In genomic region chr1:109361649-109362048, GRCh38 we compare ENCODE assay signal across 24 cellular contexts. TPM values are rescaled to one million over a fixed set of nuclear protein-coding genes. Genes with fewer than 3 reads are reported as not detected.
A peak's percentile ranks its signal among the peaks of the same experiment; 100 is the strongest.
DNase-seq lines count a peak whose midpoint lies in the region; ATAC-seq, FAIRE-seq and TF ChIP-seq lines count a peak whose summit lies in the region.
"Had no signal": no experiment of that assay in that cellular context is flagged by ENCODE, and none has a peak within 500 bp of the region (broad histone marks: within the 10 kb centered on the region; RNA-seq: fewer than 3 reads in every experiment).

No MANE protein-coding gene starts in this region.

- in situ Hi-C loops in GM23248 (cut with MboI) = no loop called here
- in situ Hi-C loops in mammary epithelial cell (cut with MboI; ENCODE audit: low sequenced_read_pairs in 2 of 2) = no loop called here

- no TSS peak for BruUV-seq in mammary epithelial cell (replicated peaks; lab: Mats Ljungman, UMichigan)

- 0 out of 2 replicates have a peak, but pooled peaks cover 5% of the 10 kb centered on the region for H3F3A ChIP-seq in GM23248 (ENCODE audit: insufficient read depth)
- H3F3A ChIP-seq in MM.1S (ENCODE audit: insufficient read depth, low read length) = no peaks in the 10 kb centered on the region

- H3K36me3 ChIP-seq in ACC112 (ENCODE audit: insufficient read depth, low read length) (no peaks in the 10 kb centered on the region), GM23248 (ENCODE audit: low read depth) (no peaks in the 10 kb centered on the region), mammary epithelial cell (ENCODE audit: insufficient read depth, low read length) (no peaks in the 10 kb centered on the region), MM.1S (replicated peaks; ENCODE audit: insufficient read depth, low read length) (no peaks in the 10 kb centered on the region), pancreas (no peaks in the 10 kb centered on the region)
- H3K36me3 ChIP-seq: neural progenitor cell had no signal

- FAIRE-seq in pancreas (lab: Jason Lieb, UNC) = no peak
- FAIRE-seq: frontal cortex had no signal

- no peaks in the 10 kb centered on the region for H4K20me1 ChIP-seq in GM23248 (ENCODE audit: insufficient read depth)
- no peaks in the 10 kb centered on the region for H4K20me1 ChIP-seq in mammary epithelial cell (ENCODE audit: insufficient read depth, low read length)
- H4K20me1 ChIP-seq in MM.1S (ENCODE audit: insufficient read depth, low read length) = no peaks in the 10 kb centered on the region

- DNase-seq in GM23248 (peak; percentile 68), mammary epithelial cell (peak; percentile 9), myocyte (ENCODE audit: low read depth) (peak; percentile 46), SKM-1 treated with dmso at 0.1 percent for 144 hours (lab: John Stamatoyannopoulos, UW; ENCODE audit: unreplicated experiment) (no peak), MM.1S (no peak), pancreas (no peak)
- DNase-seq: activated CD4-positive, CD25-positive, alpha-beta regulatory T cell treated with anti-CD3 and anti-CD28 coated beads, Interleukin-2, amount 50 U/mL, for 72 hours; activated CD8-positive, alpha-beta memory T cell treated with anti-CD3 and anti-CD28 coated beads, Interleukin-2, amount 10 ng/mL, durations not matched to agents 7 days and 5 days; activated effector memory CD4-positive, alpha-beta T cell treated with Interleukin-2 at 50 U/mL for 16 hours; AML-193; amygdala; Caco-2; GF-D8; NCI-H1694; Peyer's patch; stimulated activated naive CD4-positive, alpha-beta T cell had no signal

- 0 to 11% methylated on average over 1 of the region's 1 CpG for WGBS in GM23248 (ENCODE audit: low coverage in 1 of 2, low lambda C conversion rate in 2 of 2, missing lambda C conversion rate in 2 of 2), 2 experiments
- WGBS in mammary epithelial cell (ENCODE audit: low coverage, missing lambda C conversion rate) = 50% methylated on average over 1 of the region's 1 CpG
- 76 to 83% methylated on average over 1 of the region's 1 CpG for WGBS in pancreas, 2 donors

- H3K27me3 ChIP-seq in ACC112 (ENCODE audit: insufficient read depth, low read length) (no peaks in the 10 kb centered on the region), GM23248 (replicated peaks; ENCODE audit: insufficient read depth) (no peaks in the 10 kb centered on the region), mammary epithelial cell (ENCODE audit: insufficient read depth, low read length) (no peaks in the 10 kb centered on the region), MM.1S (replicated peaks; ENCODE audit: insufficient read depth, low read length) (no peaks in the 10 kb centered on the region), pancreas (no peaks in the 10 kb centered on the region)
- H3K27me3 ChIP-seq: neural progenitor cell, Peyer's patch, vagina had no signal

- H3K9me3 ChIP-seq in GM23248 (ENCODE audit: low read depth) = no peaks in the 10 kb centered on the region
- H3K9me3 ChIP-seq in mammary epithelial cell (replicated peaks; ENCODE audit: insufficient read depth, low read length) = no peaks in the 10 kb centered on the region
- no peaks in the 10 kb centered on the region for H3K9me3 ChIP-seq in MM.1S (replicated peaks; ENCODE audit: insufficient read depth, low read length)
- H3K9me3 ChIP-seq in pancreas = no peaks in the 10 kb centered on the region
- H3K9me3 ChIP-seq: Caco-2, Peyer's patch, vagina had no signal

- CTCF ChIA-PET in mammary epithelial cell (lab: Charles Lee; ENCODE audit: low non-redundant PET) = interaction anchor here (0.5 kb wide), 1 partner anchor 160 kb away, joined by 3 read pairs; no protein-coding TSS in a partner anchor

- dilution Hi-C loops in mammary epithelial cell (cut with HindIII; ENCODE audit: low sequenced_read_pairs) = no loop called here

- no peaks in the 10 kb centered on the region for H3K79me2 ChIP-seq in ACC112 (ENCODE audit: control insufficient read depth, insufficient read depth, low read length, unreplicated experiment)
- H3K79me2 ChIP-seq in GM23248 (ENCODE audit: insufficient read depth) = no peaks in the 10 kb centered on the region
- no peaks in the 10 kb centered on the region for H3K79me2 ChIP-seq in mammary epithelial cell (ENCODE audit: insufficient read depth, low read length)
- no peaks in the 10 kb centered on the region for H3K79me2 ChIP-seq in MM.1S (ENCODE audit: low read length)

- intact Hi-C loops in mammary epithelial cell (cut with micrococcal nuclease) = no loop called here
- intact Hi-C loops in pancreas (cut with DNase I) = no loop called here

- TF ChIP-seq CTCF in mammary epithelial cell (conservative IDR thresholded peaks at IDR 0.05 in 1 of 2, IDR thresholded peaks at IDR 0.05 in 1 of 2; ENCODE audit: extremely low read depth in 1 of 2, insufficient read depth in 1 of 2, low read depth in 1 of 2, low read length in 2 of 2) (no peak), MM.1S (IDR thresholded peaks at IDR 0.05; ENCODE audit: low read length) (no peak), pancreas (IDR thresholded peaks at IDR 0.05) (no peak)

- no peaks in the 10 kb centered on the region for H3K9me2 ChIP-seq in GM23248 (ENCODE audit: insufficient read depth)
- no peaks in the 10 kb centered on the region for H3K9me2 ChIP-seq in MM.1S (replicated peaks; ENCODE audit: insufficient read depth, low read length)

- H3K27ac ChIP-seq in ACC112 (ENCODE audit: low read depth, low read length) (peak overlapping the region; percentile 28), GM23248 (no peak overlapping the region), mammary epithelial cell (ENCODE audit: insufficient read depth, low read depth, low read length) (no peak overlapping the region), MM.1S (ENCODE audit: low read length) (no peak overlapping the region), pancreas (no peak overlapping the region)
- H3K27ac ChIP-seq: neural progenitor cell, Peyer's patch, SK-N-MC, vagina had no signal

- no peak overlapping the region for H3K4me3 ChIP-seq in ACC112 (ENCODE audit: low read depth, low read length)
- H3K4me3 ChIP-seq in GM23248 = no peak overlapping the region
- H3K4me3 ChIP-seq in mammary epithelial cell (replicated peaks in 1 of 3; ENCODE audit: insufficient read depth in 1 of 3, low read depth in 2 of 3, low read length in 3 of 3) = no peak overlapping the region
- no peak overlapping the region for H3K4me3 ChIP-seq in MM.1S (ENCODE audit: low read length)
- no peak overlapping the region for H3K4me3 ChIP-seq in pancreas
- H3K4me3 ChIP-seq: neural progenitor cell, Peyer's patch, SK-N-MC, vagina had no signal

- ATAC-seq in HG03280 (IDR thresholded peaks at IDR 0.05; ENCODE audit: unreplicated experiment) = no peak
- ATAC-seq in pancreas = no peak
- ATAC-seq: activated CD8-positive, alpha-beta memory T cell treated with anti-CD3 and anti-CD28 coated beads, Interleukin-2, amount 10 ng/mL, durations not matched to agents 7 days and 5 days had no signal

- H2AFZ ChIP-seq in ACC112 (ENCODE audit: low read length, unreplicated experiment) = peak overlapping the region; percentile 34
- H2AFZ ChIP-seq in GM23248 = peak overlapping the region; percentile 52
- H2AFZ ChIP-seq in mammary epithelial cell (ENCODE audit: low read depth, low read length) = no peak overlapping the region
- no peak overlapping the region for H2AFZ ChIP-seq in MM.1S (ENCODE audit: low read length)
- H2AFZ ChIP-seq: neural progenitor cell had no signal

- H3K4me2 ChIP-seq in GM23248 (ENCODE audit: unreplicated experiment) (peak overlapping the region; percentile 35), mammary epithelial cell (ENCODE audit: insufficient read depth, low read depth, low read length) (no peak overlapping the region), MM.1S (ENCODE audit: low read depth, low read length) (no peak overlapping the region)
- H3K4me2 ChIP-seq: neural progenitor cell had no signal

- H3K4me1 ChIP-seq in ACC112 (ENCODE audit: control insufficient read depth, insufficient read depth, low read length, unreplicated experiment) = peaks cover 27% of the 10 kb centered on the region
- H3K4me1 ChIP-seq in GM23248 (ENCODE audit: insufficient read depth) = peaks cover 12% of the 10 kb centered on the region
- H3K4me1 ChIP-seq in mammary epithelial cell (ENCODE audit: insufficient read depth, low read length) = peaks cover 4% of the 10 kb centered on the region
- H3K4me1 ChIP-seq in MM.1S (ENCODE audit: low read length) = no peaks in the 10 kb centered on the region
- no peaks in the 10 kb centered on the region for H3K4me1 ChIP-seq in pancreas
- H3K4me1 ChIP-seq: Caco-2 had no signal

- H3K9ac ChIP-seq in GM23248 = no peak overlapping the region
- H3K9ac ChIP-seq in mammary epithelial cell (ENCODE audit: insufficient read depth, low read length) = no peak overlapping the region
- H3K9ac ChIP-seq in MM.1S (ENCODE audit: low read length) = no peak overlapping the region
- H3K9ac ChIP-seq: neural progenitor cell had no signal

RNA-seq across cellular contexts. Expression of gene SORT1, which starts 36.1 kb away (rescaled TPM):
- 8.4 and 11.8 TPM in 2 replicates for total RNA-seq in GM23248 (2014; rRNA removed; shearing (Covaris generic))
- polyA plus RNA-seq in GM23248 (2016; fragmentation: Nextera tagmentation; extraction: Ambion mirVana) (6.7 and 7.1 TPM in 2 replicates), mammary epithelial cell (6.9 TPM), pancreas (10 to 100 TPM; 10.4 to 14.9 TPM)
- total RNA-seq in mammary epithelial cell (10 to 100 TPM; 24.6 to 41.8 TPM), myocyte (61.8 and 69.7 TPM in 2 replicates), pancreas (10 to 100 TPM; 22.9 to 60.7 (median 30.7) TPM)
- polyA minus RNA-seq in mammary epithelial cell = 53.9 TPM
- polyA plus RNA-seq in myocyte (2012) = 91.6 TPM

RNA-seq across cellular contexts. Expression of gene MYBPHL, which starts 54.8 kb away (rescaled TPM):
- not detected in 2 replicates for total RNA-seq in GM23248 (2014; rRNA removed; shearing (Covaris generic))
- not detected in 2 replicates for polyA plus RNA-seq in GM23248 (2016; fragmentation: Nextera tagmentation; extraction: Ambion mirVana)
- total RNA-seq in mammary epithelial cell = 1 to 10 TPM in 1 of 2 donors, not detected in 1; 1.7 TPM
- polyA plus RNA-seq in mammary epithelial cell = 2.1 TPM
- polyA minus RNA-seq in mammary epithelial cell = not detected
- 1.1 TPM in 1 of 2 replicates, not detected in the other for total RNA-seq in myocyte
- 0.67 TPM for polyA plus RNA-seq in myocyte (2012)
- under 1 TPM in 2 of 6 donors, not detected in 4; 0.26 to 0.28 TPM for total RNA-seq in pancreas
- 1 to 10 TPM in 1 of 2 donors, under 1 TPM in 1; 0.27 to 1.1 TPM for polyA plus RNA-seq in pancreas
- total RNA-seq: activated CD8-positive, alpha-beta memory T cell treated with anti-CD3 and anti-CD28 coated beads, Interleukin-2, amount 10 ng/mL, durations not matched to agents 7 days and 5 days; Caco-2; frontal cortex; HT-29; mesothelial cell of epicardium; Peyer's patch; vagina had no signal

Comparison
In these comparisons a context has a peak if more than half of its experiments do, and no peak if none do; other contexts are left out.
1. H2AFZ ChIP-seq: peak in ACC112 (single experiment) and GM23248 (single experiment); none in mammary epithelial cell (single experiment) and MM.1S (single experiment).
2. DNase-seq: peak in GM23248 (single experiment), mammary epithelial cell (single experiment) and myocyte (single experiment); none in SKM-1 treated with dmso at 0.1 percent for 144 hours (single experiment), MM.1S (single experiment) and pancreas (0 of 6).